35 cellular contexts compared by ENCODE assay signal in the genomic region with DNA sequence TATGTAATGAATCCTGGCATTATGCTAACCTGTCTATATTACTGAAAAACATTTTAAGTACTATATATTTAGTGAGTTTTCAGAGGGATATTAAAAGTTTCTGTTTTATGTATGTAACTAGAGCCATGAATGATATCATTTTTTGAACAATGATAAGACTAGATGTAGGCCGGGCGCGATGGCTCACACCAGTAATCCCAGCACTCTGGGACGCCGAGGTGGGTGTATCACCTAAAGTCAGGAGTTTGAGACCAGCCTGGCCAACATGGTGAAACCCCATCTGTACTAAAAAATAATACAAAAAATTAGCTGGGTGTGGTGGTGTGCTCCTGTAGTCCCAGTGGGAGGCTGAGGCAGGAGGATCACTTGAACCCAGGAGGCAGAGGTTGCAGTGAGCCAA. TPM values are rescaled to one million over a fixed set of nuclear protein-coding genes. Genes with fewer than 3 reads are reported as not detected.
A peak's percentile ranks its signal among the peaks of the same experiment; 100 is the strongest.
DNase-seq lines count a peak whose midpoint lies in the region; ATAC-seq and TF ChIP-seq lines count a peak whose summit lies in the region.
"Had no signal": no experiment of that assay in that cellular context is flagged by ENCODE, and none has a peak within 500 bp of the region (broad histone marks: within the 10 kb centered on the region; RNA-seq: fewer than 3 reads in every experiment).

No MANE protein-coding gene starts in this region.

- H3K27ac ChIP-seq in right atrium auricular region = no peak overlapping the region
- H3K27ac ChIP-seq: 22Rv1; A549; BLaER1; BLaER1 treated with 17β-estradiol and CSF1 and Interleukin-3, amounts not matched to agents 10 nM and 100 nM; C4-2B had no signal

- H3K27me3 ChIP-seq in right atrium auricular region = no peaks in the 10 kb centered on the region
- H3K27me3 ChIP-seq: BE2C; BLaER1; BLaER1 treated with 17β-estradiol and CSF1 and Interleukin-3, amounts not matched to agents 10 nM and 100 nM had no signal

- peaks cover 56% of the 10 kb centered on the region for H3K36me3 ChIP-seq in right atrium auricular region

- H3K4me3 ChIP-seq in right atrium auricular region = no peak overlapping the region
- H3K4me3 ChIP-seq: A549; BLaER1; BLaER1 treated with 17β-estradiol and CSF1 and Interleukin-3, amounts not matched to agents 10 nM and 100 nM had no signal

- H3K4me1 Mint-ChIP-seq in memory B cell (peaks cover 2% of the 10 kb centered on the region), mesothelial cell of epicardium (peaks cover 36% of the 10 kb centered on the region)

- H3K27ac Mint-ChIP-seq in memory B cell = peak overlapping the region; percentile 73
- peak overlapping the region; percentile 20 for H3K27ac Mint-ChIP-seq in mesothelial cell of epicardium
- H3K27ac Mint-ChIP-seq: B cell; CD14-positive monocyte; CD4-positive, alpha-beta T cell; CD8-positive, alpha-beta T cell had no signal

- H3K36me3 Mint-ChIP-seq in memory B cell (peaks cover 30% of the 10 kb centered on the region), mesothelial cell of epicardium (peaks cover 45% of the 10 kb centered on the region)

- TF ChIP-seq CTCF in right atrium auricular region (IDR thresholded peaks at IDR 0.05) (no peak), mesothelial cell of epicardium (IDR thresholded peaks at IDR 0.05; ENCODE audit: unreplicated experiment) (no peak)

- no peaks in the 10 kb centered on the region for H3K4me1 ChIP-seq in right atrium auricular region
- H3K4me1 ChIP-seq: A549, BE2C, BLaER1, Caco-2 had no signal

- intact Hi-C loops in Right ventricle myocardium inferior (cut with DNase I) (no loop called here), posterior vena cava (cut with DNase I) (no loop called here)

- DNase-seq in Right ventricle myocardium inferior (ENCODE audit: missing footprints) (peak; percentile 70), right atrium auricular region (ENCODE audit: low spot score) (no peak), memory B cell (ENCODE audit: low spot score in 2 of 2) (no peak), mesothelial cell of epicardium (ENCODE audit: low spot score in 2 of 2, unreplicated experiment in 2 of 2) (no peak), posterior vena cava (ENCODE audit: low spot score) (peak; percentile 65), NCI-H2171 (lab: John Stamatoyannopoulos, UW) (no peak)
- DNase-seq: 8988T; ACHN; AML-193; BE2C; C1 segment of cervical spinal cord; Caco-2; Calu3; CD4-positive, alpha-beta memory T cell; CD4-positive, alpha-beta T cell; CD4-positive, CD25-positive, alpha-beta regulatory T cell; CD8-positive, alpha-beta memory T cell; CD8-positive, alpha-beta T cell; COR-L47; DMS 273 treated with DMSO at 0.1 percent for 48 hours; DMS153; DMS53; DMS79; DMS79 treated with DMSO at 0.1 percent for 48 hours; DND-41; EL had no signal

- H3K27me3 Mint-ChIP-seq in memory B cell (no peaks in the 10 kb centered on the region), mesothelial cell of epicardium (ENCODE audit: low read depth) (no peaks in the 10 kb centered on the region)
- H3K27me3 Mint-ChIP-seq: B cell; CD4-positive, alpha-beta memory T cell; CD4-positive, alpha-beta T cell; CD4-positive, CD25-positive, alpha-beta regulatory T cell; CD8-positive, alpha-beta memory T cell had no signal

- ATAC-seq in Right ventricle myocardium inferior = no peak
- no peak for ATAC-seq in memory B cell (ENCODE audit: low read depth)
- no peak for ATAC-seq in HG03196 (IDR thresholded peaks at IDR 0.05; ENCODE audit: unreplicated experiment)
- no peak for ATAC-seq in HG02571 (IDR thresholded peaks at IDR 0.05; ENCODE audit: unreplicated experiment)
- ATAC-seq: A549; CD8-positive, alpha-beta T cell had no signal

- no peaks in the 10 kb centered on the region for H3K9me3 Mint-ChIP-seq in memory B cell
- H3K9me3 Mint-ChIP-seq in mesothelial cell of epicardium = no peaks in the 10 kb centered on the region
- H3K9me3 Mint-ChIP-seq: CD14-positive monocyte; CD4-positive, alpha-beta memory T cell; CD4-positive, alpha-beta T cell; CD4-positive, CD25-positive, alpha-beta regulatory T cell; CD8-positive, alpha-beta memory T cell; CD8-positive, alpha-beta T cell had no signal

- no peak overlapping the region for H3K4me3 Mint-ChIP-seq in memory B cell
- no peak overlapping the region for H3K4me3 Mint-ChIP-seq in mesothelial cell of epicardium
- H3K4me3 Mint-ChIP-seq: B cell; CD14-positive monocyte; CD4-positive, alpha-beta T cell; CD4-positive, CD25-positive, alpha-beta regulatory T cell; CD8-positive, alpha-beta T cell had no signal

- H3K9me3 ChIP-seq in right atrium auricular region = no peaks in the 10 kb centered on the region
- H3K9me3 ChIP-seq: A549; BE2C; BLaER1; BLaER1 treated with 17β-estradiol and CSF1 and Interleukin-3, amounts not matched to agents 10 nM and 100 nM; Caco-2 had no signal

RNA-seq across cellular contexts. Expression of gene DHX36, which starts 34.1 kb away (rescaled TPM):
- total RNA-seq in Right ventricle myocardium inferior = 25.1 TPM
- 10 to 100 TPM; 40.1 to 41.3 TPM for total RNA-seq in right atrium auricular region
- 94.0 to 112 TPM (median 110 TPM) in 3 replicates for total RNA-seq in mesothelial cell of epicardium
- 10 to 100 TPM; 67.3 to 69.0 TPM for total RNA-seq in posterior vena cava

Comparison
In these comparisons a context has a peak if more than half of its experiments do, and no peak if none do; other contexts are left out.
1. DNase-seq: peak in Right ventricle myocardium inferior (single experiment) and posterior vena cava (single experiment); none in right atrium auricular region (single experiment), memory B cell (0 of 2), mesothelial cell of epicardium (0 of 2) and NCI-H2171 (single experiment).